Comparison of ENCODE assay signal across 8 cellular contexts in genomic region chr7:41705109-41705871, GRCh38. TPM values are rescaled to one million over a fixed set of nuclear protein-coding genes. Genes with fewer than 3 reads are reported as not detected.
DNase-seq lines count a peak whose midpoint lies in the region; ATAC-seq and TF ChIP-seq lines count a peak whose summit lies in the region.

No MANE protein-coding gene starts in this region.

- H3K27ac ChIP-seq in OCI-LY1 (ENCODE audit: low read depth, low read length, poor library complexity, severe bottlenecking) = no peak overlapping the region

- peak overlapping the region; percentile 58 for H3K4me2 ChIP-seq in OCI-LY1 (ENCODE audit: low read length)

- H3K9me3 ChIP-seq in OCI-LY1 (ENCODE audit: low read length) = no peaks in the 10 kb centered on the region

- H4K20me1 ChIP-seq in OCI-LY1 (ENCODE audit: insufficient read depth, low read length) = no peaks in the 10 kb centered on the region

- peaks cover 18% of the 10 kb centered on the region for H3K4me1 Mint-ChIP-seq in activated T-helper 2 cell treated with anti-CD3 and anti-CD28 coated beads, Interferon-gamma antibody, Interleukin-2, Interleukin-4, amounts not matched to agents 10 μg/mL and 5 μg/mL and 100 μg/mL, durations not matched to agents 14 hours and 24 hours and 36 hours (ENCODE audit: low read depth)
- peaks cover 32% of the 10 kb centered on the region for H3K4me1 Mint-ChIP-seq in neural crest cell

- no peaks in the 10 kb centered on the region for H3K79me2 ChIP-seq in OCI-LY1 (ENCODE audit: insufficient read depth, low read length)

- peak overlapping the region; percentile 74 for H3K4me3 Mint-ChIP-seq in activated T-helper 2 cell treated with anti-CD3 and anti-CD28 coated beads, Interferon-gamma antibody, Interleukin-2, Interleukin-4, amounts not matched to agents 10 μg/mL and 5 μg/mL and 100 μg/mL, durations not matched to agents 14 hours and 24 hours and 36 hours (ENCODE audit: low read depth)
- peak overlapping the region; percentile 88 for H3K4me3 Mint-ChIP-seq in neural crest cell

- intact Hi-C loops in activated T-helper 2 cell treated with anti-CD3 and anti-CD28 coated beads, Interferon-gamma antibody, Interleukin-2, Interleukin-4, amounts not matched to agents 10 μg/mL and 5 μg/mL and 100 μg/mL, durations not matched to agents 14 hours and 24 hours and 36 hours (cut with micrococcal nuclease) = loop anchor here (10.0 kb wide), 2 partner anchors 110 to 700 kb away; no protein-coding TSS in a partner anchor

- no peaks in the 10 kb centered on the region for H3K9me3 Mint-ChIP-seq in activated T-helper 2 cell treated with anti-CD3 and anti-CD28 coated beads, Interferon-gamma antibody, Interleukin-2, Interleukin-4, amounts not matched to agents 10 μg/mL and 5 μg/mL and 100 μg/mL, durations not matched to agents 14 hours and 24 hours and 36 hours
- H3K9me3 Mint-ChIP-seq in neural crest cell = no peaks in the 10 kb centered on the region

- H3K27me3 Mint-ChIP-seq in activated T-helper 2 cell treated with anti-CD3 and anti-CD28 coated beads, Interferon-gamma antibody, Interleukin-2, Interleukin-4, amounts not matched to agents 10 μg/mL and 5 μg/mL and 100 μg/mL, durations not matched to agents 14 hours and 24 hours and 36 hours (ENCODE audit: low read depth) = peaks cover 45% of the 10 kb centered on the region
- H3K27me3 Mint-ChIP-seq in neural crest cell (ENCODE audit: low read depth) = peaks cover 81% of the 10 kb centered on the region

- no peak overlapping the region; the same call in 1 of the 2 replicates for H3K9ac ChIP-seq in OCI-LY1 (ENCODE audit: low read length)

- no peaks in the 10 kb centered on the region for H3K36me3 ChIP-seq in OCI-LY1 (ENCODE audit: insufficient read depth, low read length)

- H3K9me2 ChIP-seq in OCI-LY1 (ENCODE audit: low read depth, low read length) = no peaks in the 10 kb centered on the region

- ATAC-seq in GM19324 (IDR thresholded peaks at IDR 0.05; ENCODE audit: low FRiP score, unreplicated experiment) (peak; percentile 99), HG03432 (IDR thresholded peaks at IDR 0.05; ENCODE audit: unreplicated experiment) (peak; percentile 97)

- no peak overlapping the region for H2AFZ ChIP-seq in OCI-LY1 (ENCODE audit: low read length)

- TF ChIP-seq CTCF in OCI-LY1 (IDR thresholded peaks at IDR 0.05; ENCODE audit: low read length) = peak; percentile 58
- TF ChIP-seq CTCF in foreskin fibroblast (IDR thresholded peaks at IDR 0.05; ENCODE audit: low read depth, low read length) = peak; percentile 79
- peak; percentile 78 for TF ChIP-seq CTCF in neural crest cell (conservative IDR thresholded peaks at IDR 0.05)

- no peak overlapping the region for H3K27ac Mint-ChIP-seq in activated T-helper 2 cell treated with anti-CD3 and anti-CD28 coated beads, Interferon-gamma antibody, Interleukin-2, Interleukin-4, amounts not matched to agents 10 μg/mL and 5 μg/mL and 100 μg/mL, durations not matched to agents 14 hours and 24 hours and 36 hours
- H3K27ac Mint-ChIP-seq in neural crest cell (ENCODE audit: unreplicated experiment) = no peak overlapping the region

- H3K4me3 ChIP-seq in OCI-LY1 (ENCODE audit: low read depth, low read length, poor library complexity, severe bottlenecking) (peak overlapping the region; percentile 45), foreskin fibroblast (ENCODE audit: low read depth in 1 of 2, low read length in 2 of 2) (peak overlapping the region; percentile 52 to 68)

- H3K36me3 Mint-ChIP-seq in activated T-helper 2 cell treated with anti-CD3 and anti-CD28 coated beads, Interferon-gamma antibody, Interleukin-2, Interleukin-4, amounts not matched to agents 10 μg/mL and 5 μg/mL and 100 μg/mL, durations not matched to agents 14 hours and 24 hours and 36 hours (ENCODE audit: low read depth) = no peaks in the 10 kb centered on the region
- H3K36me3 Mint-ChIP-seq in neural crest cell (ENCODE audit: low read depth) = no peaks in the 10 kb centered on the region

- no peaks in the 10 kb centered on the region for H3F3A ChIP-seq in OCI-LY1 (ENCODE audit: insufficient read depth, low read length)

- peaks cover 7% of the 10 kb centered on the region for H3K4me1 ChIP-seq in OCI-LY1 (ENCODE audit: insufficient read depth, low read length, severe bottlenecking)

- H3K27me3 ChIP-seq in OCI-LY1 (ENCODE audit: insufficient read depth, low read length) = no peaks in the 10 kb centered on the region

- DNase-seq in COLO668 (lab: John Stamatoyannopoulos, UW; ENCODE audit: unreplicated experiment) = peak; percentile 87
- peak; percentile 46 for DNase-seq in activated T-helper 2 cell treated with anti-CD3 and anti-CD28 coated beads, Interferon-gamma antibody, Interleukin-2, Interleukin-4, amounts not matched to agents 10 μg/mL and 5 μg/mL and 100 μg/mL, durations not matched to agents 14 hours and 24 hours and 36 hours (ENCODE audit: low spot score)
- peak; percentile 90 to 96 for DNase-seq in foreskin fibroblast
- DNase-seq in neural crest cell (ENCODE audit: low read depth, low spot score) = peak; percentile 68
- DNase-seq in superior temporal gyrus (ENCODE audit: extremely low spot score) = peak; percentile 66

RNA-seq across cellular contexts. Expression of gene INHBA, which starts 2.4 kb away (rescaled TPM):
- total RNA-seq in activated T-helper 2 cell treated with anti-CD3 and anti-CD28 coated beads, Interferon-gamma antibody, Interleukin-2, Interleukin-4, amounts not matched to agents 10 μg/mL and 5 μg/mL and 100 μg/mL, durations not matched to agents 14 hours and 24 hours and 36 hours = 0.97 and 1.0 TPM in 2 replicates
- total RNA-seq in neural crest cell = 0.07 TPM in 1 of 2 replicates, not detected in the other
